34 cellular contexts compared by ENCODE assay signal in the genomic region with DNA sequence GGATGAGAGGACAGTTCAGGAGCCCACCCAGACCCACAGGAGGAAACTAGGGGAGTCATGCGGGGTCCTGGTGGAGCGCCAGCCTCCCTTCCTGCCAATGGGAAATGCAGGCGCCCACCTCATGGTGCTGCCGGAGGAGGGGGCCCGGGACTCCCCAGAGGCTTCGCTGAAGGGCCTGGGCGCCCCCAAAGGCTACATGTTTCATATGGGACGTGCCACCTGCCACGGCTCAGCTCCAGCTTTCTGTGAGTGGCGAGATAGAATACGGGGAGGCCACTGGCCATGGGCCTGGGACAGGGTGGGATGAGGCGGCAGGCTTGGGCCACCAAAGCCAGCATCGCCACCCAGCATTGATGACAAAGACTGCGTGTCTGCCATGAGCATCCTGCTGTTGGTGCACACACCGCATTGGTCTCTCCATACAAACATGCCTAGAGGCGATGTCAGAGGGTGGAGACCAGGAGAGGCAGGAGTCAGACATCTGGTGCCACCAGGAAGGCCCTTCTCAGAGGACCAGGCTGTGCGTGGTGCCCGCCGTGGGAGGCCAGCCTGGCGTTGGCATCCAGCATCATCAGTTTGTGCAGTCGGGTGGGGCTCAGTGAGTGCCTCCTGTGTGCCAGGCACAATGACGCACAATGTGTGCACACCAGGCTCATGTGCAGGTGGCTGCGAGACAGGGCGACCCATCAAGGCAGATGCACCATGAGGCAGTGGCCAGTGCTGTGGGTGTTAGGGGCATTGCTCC. TPM values are rescaled to one million over a fixed set of nuclear protein-coding genes. Genes with fewer than 3 reads are reported as not detected.
DNase-seq lines count a peak whose midpoint lies in the region; ATAC-seq and TF ChIP-seq lines count a peak whose summit lies in the region.
"Had no signal": no experiment of that assay in that cellular context is flagged by ENCODE, and none has a peak within 500 bp of the region (broad histone marks: within the 10 kb centered on the region; RNA-seq: fewer than 3 reads in every experiment).

No MANE protein-coding gene starts in this region.

- peak; percentile 12 for DNase-seq in left cardiac atrium
- no peak for DNase-seq in Right ventricle myocardium inferior (ENCODE audit: missing footprints)
- peak; percentile 47 for DNase-seq in islet precursor cell
- peak; percentile 73 for DNase-seq in osteoblast (ENCODE audit: insufficient read length, low spot score, missing footprints)
- DNase-seq in NCI-H510A (lab: John Stamatoyannopoulos, UW) = no peak
- no peak for DNase-seq in NAMALWA (ENCODE audit: low spot score)
- DNase-seq in NCI-H1436 (lab: John Stamatoyannopoulos, UW) = no peak
- DNase-seq: activated CD4-positive, alpha-beta T cell treated with anti-CD3 and anti-CD28 coated beads for 1 hour; activated CD8-positive, alpha-beta T cell treated with anti-CD3 and anti-CD28 coated beads for 36 hours; activated gamma-delta T cell; activated naive CD8-positive, alpha-beta T cell treated with anti-CD3 and anti-CD28 coated beads, Interleukin-2, amount 10 ng/mL, durations not matched to agents 7 days and 5 days; CD4-positive, CD25-positive, alpha-beta regulatory T cell; colonic mucosa; DND-41; effector CD8-positive, alpha-beta T cell; GF-D8; GM23248; HFFc6; NCI-H1694 treated with DMSO at 0.1 percent for 48 hours; occipital lobe; stimulated activated naive CD4-positive, alpha-beta T cell treated with Interleukin-2 at 50 U/mL for 16 hours; T-helper 1 cell; uterus had no signal

- no peaks in the 10 kb centered on the region for H3K4me1 ChIP-seq in osteoblast (ENCODE audit: insufficient read depth, low read length)
- H3K4me1 ChIP-seq: A549, ascending aorta, colonic mucosa, uterus had no signal

- H3K4me2 ChIP-seq in osteoblast (ENCODE audit: insufficient read depth, low read length) = no peak overlapping the region
- H3K4me2 ChIP-seq: A549 had no signal

- intact Hi-C loops in left cardiac atrium (cut with DNase I) (no loop called here), Right ventricle myocardium inferior (cut with DNase I) (no loop called here)

- H3K36me3 ChIP-seq in osteoblast (ENCODE audit: insufficient read depth, low read length) = no peaks in the 10 kb centered on the region
- H3K36me3 ChIP-seq: ascending aorta, cardiac muscle cell, colonic mucosa, uterus had no signal

- H3K4me3 ChIP-seq in osteoblast (ENCODE audit: insufficient read depth, low read length) = no peak overlapping the region
- H3K4me3 ChIP-seq: A549, cardiac muscle cell, colonic mucosa, SK-N-MC, skin epidermis had no signal

- ATAC-seq in left cardiac atrium = no peak
- ATAC-seq in Right ventricle myocardium inferior = no peak
- no peak for ATAC-seq in HG02840 (IDR thresholded peaks at IDR 0.05; ENCODE audit: low FRiP score, unreplicated experiment)
- ATAC-seq: A549; activated CD8-positive, alpha-beta T cell treated with anti-CD3 and anti-CD28 coated beads for 36 hours; naive thymus-derived CD8-positive, alpha-beta T cell had no signal

- no peaks in the 10 kb centered on the region for H4K20me1 ChIP-seq in osteoblast (ENCODE audit: insufficient read depth, low read length)

- no peak overlapping the region for H3K27ac ChIP-seq in osteoblast (ENCODE audit: low read depth, low read length)
- H3K27ac ChIP-seq: A549, cardiac muscle cell, colonic mucosa, epithelial cell of prostate, GM23248, SK-N-MC had no signal

- H2AFZ ChIP-seq in osteoblast (ENCODE audit: low read length) = no peak overlapping the region

- no peak for TF ChIP-seq CTCF in osteoblast (IDR thresholded peaks at IDR 0.05; ENCODE audit: extremely low read depth, low read depth, low read length)

- H3K79me2 ChIP-seq in osteoblast (ENCODE audit: insufficient read depth, low read length) = no peaks in the 10 kb centered on the region

- no peaks in the 10 kb centered on the region for H3K9me3 ChIP-seq in osteoblast (ENCODE audit: low read depth, low read length)
- H3K9me3 ChIP-seq: A549, ascending aorta, colonic mucosa, uterus had no signal

- H3K27me3 ChIP-seq in osteoblast (ENCODE audit: insufficient read depth, low read length) = no peaks in the 10 kb centered on the region
- H3K27me3 ChIP-seq: ascending aorta, colonic mucosa, uterus had no signal

RNA-seq across cellular contexts. Expression of a gene that starts 1.2 kb away (rescaled TPM):
- total RNA-seq in left cardiac atrium (10 to 100 TPM; 17.5 to 19.6 TPM), Right ventricle myocardium inferior (5.2 TPM), osteoblast (0.29 TPM in 1 of 2 replicates, not detected in the other)
- total RNA-seq: activated CD8-positive, alpha-beta T cell treated with anti-CD3 and anti-CD28 coated beads for 36 hours; activated naive CD8-positive, alpha-beta T cell treated with anti-CD3 and anti-CD28 coated beads, Interleukin-2, amount 10 ng/mL, durations not matched to agents 7 days and 5 days; CD4-positive, CD25-positive, alpha-beta regulatory T cell; glomerular endothelial cell; naive thymus-derived CD8-positive, alpha-beta T cell had no signal

RNA-seq across cellular contexts. Expression of a gene that starts 15.8 kb away (rescaled TPM):
- total RNA-seq in left cardiac atrium (under 1 TPM; 0.16 to 0.29 TPM), Right ventricle myocardium inferior (not detected), osteoblast (under 0.01 TPM in 1 of 2 replicates, not detected in the other)
- total RNA-seq: CD4-positive, CD25-positive, alpha-beta regulatory T cell; glomerular endothelial cell; GM23248; HFFc6 had no signal

RNA-seq across cellular contexts. Expression of a gene that starts 37.1 kb away (rescaled TPM):
- total RNA-seq in left cardiac atrium = not detected
- total RNA-seq in Right ventricle myocardium inferior = not detected
- total RNA-seq in osteoblast = not detected in 2 replicates
- total RNA-seq: activated CD8-positive, alpha-beta T cell treated with anti-CD3 and anti-CD28 coated beads for 36 hours; activated naive CD8-positive, alpha-beta T cell treated with anti-CD3 and anti-CD28 coated beads, Interleukin-2, amount 10 ng/mL, durations not matched to agents 7 days and 5 days; ascending aorta; cardiac muscle cell; CD4-positive, CD25-positive, alpha-beta regulatory T cell; colonic mucosa; glomerular endothelial cell; GM23248; HFFc6; naive thymus-derived CD8-positive, alpha-beta T cell; NCI-H460; occipital lobe; temporal lobe; uterus had no signal

Comparison
In these comparisons a context has a peak if more than half of its experiments do, and no peak if none do; other contexts are left out.
1. DNase-seq: peak in left cardiac atrium (single experiment), islet precursor cell (single experiment) and osteoblast (single experiment); none in Right ventricle myocardium inferior (single experiment), NCI-H510A (single experiment), NAMALWA (single experiment) and NCI-H1436 (single experiment).